In the genomic region with DNA sequence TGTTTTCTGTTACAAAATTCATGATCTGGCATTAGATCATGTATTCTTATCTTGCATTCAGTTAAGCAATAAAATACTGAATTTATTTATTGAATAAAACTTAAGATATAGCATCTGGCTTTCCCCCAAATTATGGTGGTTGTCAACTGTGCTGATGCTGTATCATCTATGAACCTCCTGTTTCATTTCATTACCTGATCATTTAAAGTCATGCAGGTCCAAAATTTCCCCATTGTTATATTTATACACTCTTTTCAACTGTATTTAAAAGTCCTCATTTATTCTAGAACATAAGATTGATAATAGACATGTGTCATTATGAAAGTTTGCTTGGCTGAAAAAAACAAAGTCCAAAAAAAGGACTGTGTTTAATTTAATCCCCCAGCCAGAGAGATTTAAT, we compare ENCODE assay signal across 29 cellular contexts.
"Had no signal": no experiment of that assay in that cellular context is flagged by ENCODE, and none has a peak within 500 bp of the region (broad histone marks: within the 10 kb centered on the region; RNA-seq: fewer than 3 reads in every experiment).

No MANE protein-coding gene starts in this region.

- H3K27ac ChIP-seq: left lung, lower lobe of right lung, pancreas, prostate gland, skin epidermis, stomach, testis, thyroid gland, transverse colon, upper lobe of left lung, vagina had no signal

- H3K27me3 ChIP-seq: left lung, pancreas, stomach, testis, thyroid gland, transverse colon, upper lobe of left lung, vagina had no signal

- H3K36me3 Mint-ChIP-seq: stimulated activated naive B cell treated with anti-CD40 and anti-IgM and Interleukin-4, amounts not matched to agents 10 μg/mL and 1 μg/mL and 100 μg/mL, for 72 hours had no signal

- H3K9me3 ChIP-seq: lower lobe of right lung, pancreas, prostate gland, stomach, testis, thyroid gland, transverse colon, upper lobe of left lung, vagina had no signal

- H3K36me3 ChIP-seq: left lung, lower lobe of right lung, pancreas, prostate gland, stomach, thyroid gland, transverse colon, upper lobe of left lung, vagina had no signal

- H3K4me1 ChIP-seq: left lung, lower lobe of right lung, pancreas, prostate gland, stomach, testis, thyroid gland, transverse colon, upper lobe of left lung, vagina had no signal

- H3K4me1 Mint-ChIP-seq: immature natural killer cell; nephron; neural crest cell; stimulated activated naive B cell treated with anti-CD40 and anti-IgM and Interleukin-4, amounts not matched to agents 10 μg/mL and 1 μg/mL and 100 μg/mL, for 72 hours had no signal

- H3K4me3 Mint-ChIP-seq: immature natural killer cell; naive thymus-derived CD8-positive, alpha-beta T cell; nephron; neural crest cell; stimulated activated naive B cell treated with anti-CD40 and anti-IgM and Interleukin-4, amounts not matched to agents 10 μg/mL and 1 μg/mL and 100 μg/mL, for 72 hours had no signal

- DNase-seq: immature natural killer cell; kidney; left colon; left lung; lower lobe of right lung; mammary epithelial cell; naive thymus-derived CD8-positive, alpha-beta T cell; nucleus accumbens; pancreas; posterior cingulate gyrus; retina; right cardiac atrium; stimulated activated CD4-positive, alpha-beta T cell treated with anti-CD3 and anti-CD28 coated beads, Interleukin-12 subunit alpha, Interleukin-12 subunit beta, amount 100 ng/mL, for 4 hours; stimulated activated CD4-positive, alpha-beta T cell treated with anti-CD3 and anti-CD28 coated beads, Interleukin-15, amount 100 ng/mL, for 24 hours; stimulated activated CD4-positive, alpha-beta T cell treated with anti-CD3 and anti-CD28 coated beads, Interleukin-2, amount 100 ng/mL, for 24 hours; stimulated activated CD4-positive, alpha-beta T cell treated with anti-CD3 and anti-CD28 coated beads, Interleukin-4, amount 100 ng/mL, for 1 hour; stimulated activated naive B cell treated with anti-CD40 and anti-IgM and Interleukin-4, amounts not matched to agents 10 μg/mL and 1 μg/mL and 100 μg/mL, for 72 hours; stimulated activated naive CD8-positive, alpha-beta T cell treated with anti-CD3 and anti-CD28 coated beads, Interleukin-15, Interleukin-2, amounts not matched to agents 100 U/mL and 50 U/mL, for 24 hours; stomach; testis; thyroid gland; transverse colon; upper lobe of left lung had no signal

- H3K9me3 Mint-ChIP-seq: nephron, neural crest cell had no signal

- H3K27me3 Mint-ChIP-seq: naive thymus-derived CD8-positive, alpha-beta T cell; stimulated activated naive B cell treated with anti-CD40 and anti-IgM and Interleukin-4, amounts not matched to agents 10 μg/mL and 1 μg/mL and 100 μg/mL, for 72 hours had no signal

- H3K27ac Mint-ChIP-seq: immature natural killer cell; naive thymus-derived CD8-positive, alpha-beta T cell; nephron; stimulated activated naive B cell treated with anti-CD40 and anti-IgM and Interleukin-4, amounts not matched to agents 10 μg/mL and 1 μg/mL and 100 μg/mL, for 72 hours had no signal

- ATAC-seq: left colon; left lung; lower lobe of right lung; naive thymus-derived CD8-positive, alpha-beta T cell; pancreas; right cardiac atrium; sciatic nerve; stimulated activated naive B cell treated with anti-CD40 and anti-IgM and Interleukin-4, amounts not matched to agents 10 μg/mL and 1 μg/mL and 100 μg/mL, for 72 hours had no signal

- H3K4me3 ChIP-seq: left lung, lower lobe of right lung, pancreas, prostate gland, skin epidermis, stomach, testis, thyroid gland, transverse colon, upper lobe of left lung, vagina had no signal
